8 cellular contexts compared by ENCODE assay signal in the genomic region with DNA sequence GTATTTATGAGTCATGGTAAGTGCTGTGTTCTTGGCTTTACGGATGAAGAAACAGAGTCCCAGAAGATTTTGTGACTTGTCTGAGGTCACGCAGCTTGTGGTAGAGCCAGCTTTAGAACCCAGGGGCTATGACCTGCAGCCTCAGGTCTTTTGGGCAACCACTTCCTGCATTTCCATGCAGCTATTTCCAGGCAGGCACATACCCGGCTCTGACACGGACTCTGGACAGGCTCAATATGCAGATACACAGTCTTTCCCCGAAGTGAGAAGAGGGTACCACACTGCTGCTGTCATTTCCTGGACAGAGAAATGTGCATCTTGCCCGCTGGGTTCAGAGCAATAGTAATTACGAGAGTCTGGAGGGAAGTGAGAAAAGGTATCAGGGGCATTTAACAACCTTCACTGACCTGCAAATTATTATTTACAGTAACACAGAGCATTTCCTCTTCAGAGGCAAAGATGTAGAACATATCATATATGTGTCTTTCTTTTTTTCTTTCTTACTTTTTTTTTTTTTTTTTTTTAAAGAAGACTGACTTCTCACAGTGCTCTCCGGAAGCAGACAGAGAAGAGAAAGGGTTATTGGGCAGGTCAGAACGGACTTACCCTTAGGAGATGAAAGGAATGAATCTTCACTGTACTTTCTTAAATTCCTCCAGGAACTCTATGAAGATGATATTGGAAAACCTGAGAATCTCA.
A peak's percentile ranks its signal among the peaks of the same experiment; 100 is the strongest.
DNase-seq lines count a peak whose midpoint lies in the region; ATAC-seq, FAIRE-seq and TF ChIP-seq lines count a peak whose summit lies in the region.

No MANE protein-coding gene starts in this region.

- H3K27ac Mint-ChIP-seq in T-helper 2 cell treated with Interferon-gamma antibody and Interleukin-4, amounts not matched to agents 5 μg/mL and 100 μg/mL, for 36 hours, result peak overlapping the region; percentile 86

- dilution Hi-C loops in keratinocyte (cut with MboI; ENCODE audit: extremely low pct_ligation_motif_present, low sequenced_read_pairs), result no loop called here

- H3K9me1 ChIP-seq in keratinocyte (ENCODE audit: control insufficient read depth, extremely low read depth, insufficient read depth, low read length), result no peaks in the 10 kb centered on the region

- in situ Hi-C loops in G401 (cut with HindIII; ENCODE audit: low sequenced_read_pairs), result no loop called here

- H3K4me3 ChIP-seq in keratinocyte (ENCODE audit: control insufficient read depth in 2 of 3, extremely low read depth in 1 of 3, insufficient read depth in 2 of 3, low read depth in 1 of 3, low read length in 3 of 3), result no peak overlapping the region

- H3K27me3 ChIP-seq in keratinocyte (ENCODE audit: control insufficient read depth, extremely low read depth, insufficient read depth, low read length), result no peaks in the 10 kb centered on the region

- H3K4me1 ChIP-seq in keratinocyte (ENCODE audit: control insufficient read depth, extremely low read depth, insufficient read depth, low read length), result peaks cover 7% of the 10 kb centered on the region

- no peak for FAIRE-seq in keratinocyte (lab: Jason Lieb, UNC)

- TF ChIP-seq CTCF in keratinocyte (optimal IDR thresholded peaks at IDR 0.05 in 1 of 3, IDR thresholded peaks at IDR 0.05 in 1 of 3, conservative IDR thresholded peaks at IDR 0.05 in 1 of 3; ENCODE audit: extremely low read depth in 1 of 3, insufficient read depth in 2 of 3, low read length in 3 of 3), result no peak

- no peak overlapping the region for H2AFZ ChIP-seq in keratinocyte (ENCODE audit: control insufficient read depth, low read length)

- H3K36me3 Mint-ChIP-seq in T-helper 2 cell treated with Interferon-gamma antibody and Interleukin-4, amounts not matched to agents 5 μg/mL and 100 μg/mL, for 36 hours (ENCODE audit: low read depth), result peaks cover 10% of the 10 kb centered on the region

- H3K4me3 Mint-ChIP-seq in T-helper 2 cell treated with Interferon-gamma antibody and Interleukin-4, amounts not matched to agents 5 μg/mL and 100 μg/mL, for 36 hours, result peak overlapping the region; percentile 83

- H3K9ac ChIP-seq in keratinocyte (ENCODE audit: control insufficient read depth, extremely low read depth, insufficient read depth, low read length), result no peak overlapping the region

- H3K4me1 Mint-ChIP-seq in T-helper 2 cell treated with Interferon-gamma antibody and Interleukin-4, amounts not matched to agents 5 μg/mL and 100 μg/mL, for 36 hours (ENCODE audit: low read depth), result peaks cover 56% of the 10 kb centered on the region

- H3K27ac ChIP-seq in keratinocyte (ENCODE audit: control insufficient read depth, insufficient read depth, low read length), result no peak overlapping the region

- no peaks in the 10 kb centered on the region for H3K27me3 Mint-ChIP-seq in T-helper 2 cell treated with Interferon-gamma antibody and Interleukin-4, amounts not matched to agents 5 μg/mL and 100 μg/mL, for 36 hours (ENCODE audit: low read depth)

- no peaks in the 10 kb centered on the region for H3K79me2 ChIP-seq in keratinocyte (ENCODE audit: control insufficient read depth, insufficient read depth, low read length)

- ATAC-seq in HG03095 (IDR thresholded peaks at IDR 0.05; ENCODE audit: unreplicated experiment), result peak; percentile 97

- H3K9me3 ChIP-seq in keratinocyte (ENCODE audit: control insufficient read depth, low read depth, low read length), result no peaks in the 10 kb centered on the region

- no peaks in the 10 kb centered on the region for H4K20me1 ChIP-seq in keratinocyte (ENCODE audit: control insufficient read depth, extremely low read depth, insufficient read depth, low read length)

- peak overlapping the region; percentile 25 for H3K4me2 ChIP-seq in keratinocyte (ENCODE audit: control insufficient read depth, extremely low read depth, insufficient read depth, low read depth, low read length)

- H3K36me3 ChIP-seq in keratinocyte (ENCODE audit: control insufficient read depth in 2 of 2, extremely low read depth in 1 of 2, insufficient read depth in 2 of 2, low read length in 2 of 2), result no peaks in the 10 kb centered on the region

- DNase-seq in activated naive CD4-positive, alpha-beta T cell treated with Interleukin-2 at 50 U/mL for 16 hours, result peak; percentile 36
- no peak for DNase-seq in activated naive CD4-positive, alpha-beta T cell treated with anti-CD3 and anti-CD28 coated beads, Interleukin-2, amount 50 U/mL, for 16 hours
- DNase-seq in T-helper 2 cell treated with Interferon-gamma antibody and Interleukin-4, amounts not matched to agents 5 μg/mL and 100 μg/mL, for 36 hours (ENCODE audit: low spot score), result peak; percentile 80
- DNase-seq in keratinocyte (ENCODE audit: low read depth, low spot score) (peak; percentile 9), NCI-H524 treated with DMSO at 0.1 percent for 48 hours (lab: John Stamatoyannopoulos, UW) (no peak), SK-N-DZ (ENCODE audit: low spot score) (no peak), G401 (ENCODE audit: low spot score) (no peak)

- H3K9me3 Mint-ChIP-seq in T-helper 2 cell treated with Interferon-gamma antibody and Interleukin-4, amounts not matched to agents 5 μg/mL and 100 μg/mL, for 36 hours, result peaks cover 4% of the 10 kb centered on the region

Comparison
In these comparisons a context has a peak if more than half of its experiments do, and no peak if none do; other contexts are left out.
1. DNase-seq: peak in activated naive CD4-positive, alpha-beta T cell treated with Interleukin-2 at 50 U/mL for 16 hours (single experiment), T-helper 2 cell treated with Interferon-gamma antibody and Interleukin-4, amounts not matched to agents 5 μg/mL and 100 μg/mL, for 36 hours (single experiment) and keratinocyte (single experiment); none in activated naive CD4-positive, alpha-beta T cell treated with anti-CD3 and anti-CD28 coated beads, Interleukin-2, amount 50 U/mL, for 16 hours (single experiment), NCI-H524 treated with DMSO at 0.1 percent for 48 hours (single experiment), SK-N-DZ (single experiment) and G401 (single experiment).